8 cellular contexts compared by ENCODE assay signal in genomic region chr19:35592226-35592625, GRCh38. TPM values are rescaled to one million over a fixed set of nuclear protein-coding genes. Genes with fewer than 3 reads are reported as not detected.
A peak's percentile ranks its signal among the peaks of the same experiment; 100 is the strongest.
DNase-seq lines count a peak whose midpoint lies in the region; ATAC-seq and TF ChIP-seq lines count a peak whose summit lies in the region.

No MANE protein-coding gene starts in this region.

- DNase-seq in NCI-H748 (lab: John Stamatoyannopoulos, UW; ENCODE audit: unreplicated experiment) (peak; percentile 37), NCI-H748 treated with DMSO at 0.1 percent for 48 hours (lab: John Stamatoyannopoulos, UW) (no peak), WTC11 (ENCODE audit: low spot score) (peak; percentile 40), iPS-NIHi7 (ENCODE audit: extremely low spot score) (peak; percentile 84), DMS79 (lab: John Stamatoyannopoulos, UW) (no peak)

- TF ChIP-seq CTCF in WTC11 (IDR thresholded peaks at IDR 0.05): peak; percentile 43; the same call in 1 of the 2 replicates

- peak; percentile 74 for TF ChIP-seq RAD21 in Ishikawa (IDR thresholded peaks at IDR 0.05; ENCODE audit: low read depth)

- no peaks in the 10 kb centered on the region for H3K4me1 Mint-ChIP-seq in WTC11

- H3K9me3 Mint-ChIP-seq in WTC11: peaks cover 7% of the 10 kb centered on the region

- POLR2A ChIA-PET in WTC11 (lab: Charles Lee): interaction anchor here (1.3 to 1.4 kb wide), 2 partner anchors 35 to 82 kb away, joined by 3 to 4 read pairs; no protein-coding TSS in a partner anchor

- TF ChIP-seq EP300 in Ishikawa (IDR thresholded peaks at IDR 0.05; ENCODE audit: borderline replicate concordance): no peak

- no peaks in the 10 kb centered on the region for H3K36me3 Mint-ChIP-seq in WTC11

- no peak overlapping the region for H3K4me3 Mint-ChIP-seq in WTC11

- peak; percentile 78 for ATAC-seq in WTC11
- no peak for ATAC-seq in HG03571 (IDR thresholded peaks at IDR 0.05; ENCODE audit: unreplicated experiment)
- no peak for ATAC-seq in HG03280 (IDR thresholded peaks at IDR 0.05; ENCODE audit: unreplicated experiment)

- H3K27ac Mint-ChIP-seq in WTC11: no peak overlapping the region; the same call in 1 of the 2 replicates

- peaks cover 19% of the 10 kb centered on the region for H3K27me3 Mint-ChIP-seq in WTC11 (ENCODE audit: low read depth)

- CTCF ChIA-PET in WTC11 (lab: Charles Lee): interaction anchor here (0.6 to 2.3 kb wide), 15 partner anchors 9 to 239 kb away, joined by 3 to 26 read pairs (median 5); partner anchors contain the start of genes DMKN and LIN37

TF ChIP-seq in Ishikawa, 13 proteins besides CTCF, POLR2A, EP300 and RAD21:
- no peak for TF ChIP-seq TCF12 (IDR thresholded peaks at IDR 0.05; ENCODE audit: low read depth)
- no peak for TF ChIP-seq YY1 (IDR thresholded peaks at IDR 0.05; ENCODE audit: low read depth)
- TF ChIP-seq NFIC (IDR thresholded peaks at IDR 0.05): no peak
- no peak for TF ChIP-seq TAF1 (IDR thresholded peaks at IDR 0.05; ENCODE audit: low read depth)
- TF ChIP-seq USF1 (IDR thresholded peaks at IDR 0.05): no peak
- no peak for TF ChIP-seq REST (IDR thresholded peaks at IDR 0.05; ENCODE audit: low read depth)
- TF ChIP-seq FOXM1 (IDR thresholded peaks at IDR 0.05; ENCODE audit: borderline replicate concordance, low read depth): no peak
- TF ChIP-seq CREB1 (IDR thresholded peaks at IDR 0.05; ENCODE audit: low read depth): no peak
- no peak for TF ChIP-seq MAX (IDR thresholded peaks at IDR 0.05)
- no peak for TF ChIP-seq TEAD4 (IDR thresholded peaks at IDR 0.05)
- TF ChIP-seq ZBTB7A (IDR thresholded peaks at IDR 0.05; ENCODE audit: low read depth): no peak
- no peak for TF ChIP-seq EGR1 (IDR thresholded peaks at IDR 0.05)
- TF ChIP-seq CEBPB (IDR thresholded peaks at IDR 0.05): no peak

TF ChIP-seq in WTC11, 78 proteins besides CTCF, POLR2A, EP300 and RAD21:
- TF ChIP-seq ZNF263 (CRISPR knock-in tag; IDR thresholded peaks at IDR 0.05; ENCODE audit: low read depth) (no peak), NFATC4 (CRISPR knock-in tag; IDR thresholded peaks at IDR 0.05) (no peak), NR1H2 (CRISPR knock-in tag; IDR thresholded peaks at IDR 0.05) (no peak), KAT7 (CRISPR knock-in tag; IDR thresholded peaks at IDR 0.05; ENCODE audit: borderline replicate concordance) (no peak)

RNA-seq across cellular contexts. Expression of gene PMIS2, which starts 6.3 kb away (rescaled TPM):
- total RNA-seq in WTC11 (2021): not detected in 3 replicates

RNA-seq across cellular contexts. Expression of gene HAUS5, which starts 20.3 kb away (rescaled TPM):
- total RNA-seq in WTC11 (2021): 23.5 to 25.4 TPM (median 24.4 TPM) in 3 replicates

RNA-seq across cellular contexts. Expression of gene ATP4A, which starts 28.8 kb away (rescaled TPM):
- 0.59 to 1.2 TPM (median 1.1 TPM) in 3 replicates for total RNA-seq in WTC11 (2021)

RNA-seq across cellular contexts. Expression of gene RBM42, which starts 36.6 kb away (rescaled TPM):
- total RNA-seq in WTC11 (2021): 84.7 to 94.9 TPM (median 88.6 TPM) in 3 replicates

RNA-seq across cellular contexts. Expression of gene TMEM147, which starts 46.8 kb away (rescaled TPM):
- 132 to 135 TPM (median 132 TPM) in 3 replicates for total RNA-seq in WTC11 (2021)

Comparison
In these comparisons a context has a peak if more than half of its experiments do, and no peak if none do; other contexts are left out.
1. DNase-seq: peak in NCI-H748 (single experiment), WTC11 (single experiment) and iPS-NIHi7 (single experiment); none in NCI-H748 treated with DMSO at 0.1 percent for 48 hours (single experiment) and DMS79 (single experiment).